Comparison of ENCODE assay signal across 9 cellular contexts in the genomic region with DNA sequence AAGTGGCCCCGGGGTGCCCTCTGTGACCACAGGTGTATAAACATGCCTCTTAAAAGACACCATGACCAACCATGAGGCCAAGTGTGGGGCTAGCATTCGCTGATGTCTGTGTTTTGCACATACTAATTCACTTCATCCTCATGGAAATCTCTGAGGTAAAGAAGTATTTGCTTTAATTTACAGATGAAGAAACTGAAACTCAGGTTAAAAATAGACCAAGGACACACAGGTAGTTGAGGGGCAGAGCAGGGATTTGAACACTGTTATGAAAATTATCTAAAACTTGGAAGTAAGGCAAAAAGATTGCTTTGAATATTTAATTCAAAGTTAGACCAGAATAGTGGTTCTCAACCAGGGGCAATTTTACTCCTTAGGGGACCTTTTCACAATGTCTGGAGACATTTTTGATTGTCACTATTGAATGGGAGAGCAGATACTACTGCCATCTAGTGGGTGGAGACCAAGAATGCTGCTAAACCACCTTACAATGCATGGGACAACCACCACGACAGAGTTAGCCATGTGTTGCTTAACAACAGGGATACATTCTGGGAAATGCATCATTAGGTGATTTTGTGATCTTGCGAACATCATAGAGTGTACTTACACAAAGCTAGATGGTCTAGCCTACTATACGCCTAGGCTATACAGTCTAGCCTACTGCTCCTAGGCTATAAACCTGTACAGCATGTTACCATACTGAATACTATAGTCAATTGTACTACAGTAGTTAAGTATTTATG. TPM values are rescaled to one million over a fixed set of nuclear protein-coding genes. Genes with fewer than 3 reads are reported as not detected.
DNase-seq lines count a peak whose midpoint lies in the region; ATAC-seq, FAIRE-seq and TF ChIP-seq lines count a peak whose summit lies in the region.
"Had no signal": no experiment of that assay in that cellular context is flagged by ENCODE, and none has a peak within 500 bp of the region (broad histone marks: within the 10 kb centered on the region; RNA-seq: fewer than 3 reads in every experiment).

No MANE protein-coding gene starts in this region.

- ATAC-seq in GM21786 (IDR thresholded peaks at IDR 0.05; ENCODE audit: unreplicated experiment) (peak; percentile 83), RWPE2 (ENCODE audit: low read depth) (peak; percentile 64), left lung (peak; percentile 94)

- H3K9me3 ChIP-seq in RWPE2 (ENCODE audit: severe bottlenecking) (no peaks in the 10 kb centered on the region), left lung (peaks cover 0 to 6% of the 10 kb centered on the region in 2 donors)

- DNase-seq in activated gamma-delta T cell treated with Interleukin-2 at 50 U/mL for 16 hours (peak; percentile 30), activated gamma-delta T cell (lab: John Stamatoyannopoulos, UW) (no peak), RWPE2 (ENCODE audit: low spot score) (no peak), bronchial epithelial cell (ENCODE audit: low read depth) (peak; percentile 56), left lung (no peak), stromal cell of bone marrow (ENCODE audit: low read depth) (peak; percentile 10)

- no peak for FAIRE-seq in bronchial epithelial cell (lab: Jason Lieb, UNC)

- no peaks in the 10 kb centered on the region for H3K36me3 ChIP-seq in RWPE2 (ENCODE audit: low read depth)
- no peaks in the 10 kb centered on the region for H3K36me3 ChIP-seq in bronchial epithelial cell (ENCODE audit: control insufficient read depth, insufficient read depth, low read length)
- no peaks in the 10 kb centered on the region for H3K36me3 ChIP-seq in left lung

- H3K27ac ChIP-seq in RWPE2 (ENCODE audit: poor library complexity, severe bottlenecking) (no peak overlapping the region), left lung (no peak overlapping the region)

- H3K4me1 ChIP-seq in RWPE2 (ENCODE audit: insufficient read depth, poor library complexity, severe bottlenecking) (no peaks in the 10 kb centered on the region), left lung (peaks cover 0 to 13% of the 10 kb centered on the region in 2 donors)

- intact Hi-C loops in left lung (cut with DNase I) = no loop called here

- no peaks in the 10 kb centered on the region for H3K27me3 ChIP-seq in RWPE2 (ENCODE audit: insufficient read depth, poor library complexity, severe bottlenecking)
- H3K27me3 ChIP-seq in bronchial epithelial cell (ENCODE audit: control insufficient read depth, insufficient read depth, low read length) = no peaks in the 10 kb centered on the region
- no peaks in the 10 kb centered on the region for H3K27me3 ChIP-seq in left lung

- H3K4me3 ChIP-seq in RWPE2 (ENCODE audit: severe bottlenecking) = no peak overlapping the region
- no peak overlapping the region for H3K4me3 ChIP-seq in bronchial epithelial cell (ENCODE audit: low read depth, low read length)
- H3K4me3 ChIP-seq in left lung = no peak overlapping the region

- TF ChIP-seq CTCF in LNCAP (IDR thresholded peaks at IDR 0.05) (peak; percentile 90), RWPE2 (IDR thresholded peaks at IDR 0.05; ENCODE audit: poor library complexity, severe bottlenecking) (peak; percentile 88), bronchial epithelial cell (IDR thresholded peaks at IDR 0.05; ENCODE audit: insufficient read depth, low read length, severe bottlenecking) (peak; percentile 79), left lung (IDR thresholded peaks at IDR 0.05) (peak; percentile 74 to 83)

RNA-seq across cellular contexts. Expression of a gene that starts 8.0 kb away (rescaled TPM):
- total RNA-seq in bronchial epithelial cell = 1.0 and 2.9 TPM in 2 replicates
- 10 to 100 TPM; 11.0 to 13.1 TPM for total RNA-seq in left lung

RNA-seq across cellular contexts. Expression of a gene that starts 13.6 kb away (rescaled TPM):
- total RNA-seq in bronchial epithelial cell (not detected in 2 replicates), left lung (not detected)
- total RNA-seq: glomerular endothelial cell had no signal

Comparison
In these comparisons a context has a peak if more than half of its experiments do, and no peak if none do; other contexts are left out.
1. DNase-seq: peak in activated gamma-delta T cell treated with Interleukin-2 at 50 U/mL for 16 hours (single experiment), bronchial epithelial cell (single experiment) and stromal cell of bone marrow (single experiment); none in activated gamma-delta T cell (single experiment), RWPE2 (single experiment) and left lung (0 of 2).
2. Peak in every context shown above with its lines, with median percentiles within 50 percentile points of each other: ATAC-seq and CTCF ChIP-seq.